8 cellular contexts compared by ENCODE assay signal in the genomic region with DNA sequence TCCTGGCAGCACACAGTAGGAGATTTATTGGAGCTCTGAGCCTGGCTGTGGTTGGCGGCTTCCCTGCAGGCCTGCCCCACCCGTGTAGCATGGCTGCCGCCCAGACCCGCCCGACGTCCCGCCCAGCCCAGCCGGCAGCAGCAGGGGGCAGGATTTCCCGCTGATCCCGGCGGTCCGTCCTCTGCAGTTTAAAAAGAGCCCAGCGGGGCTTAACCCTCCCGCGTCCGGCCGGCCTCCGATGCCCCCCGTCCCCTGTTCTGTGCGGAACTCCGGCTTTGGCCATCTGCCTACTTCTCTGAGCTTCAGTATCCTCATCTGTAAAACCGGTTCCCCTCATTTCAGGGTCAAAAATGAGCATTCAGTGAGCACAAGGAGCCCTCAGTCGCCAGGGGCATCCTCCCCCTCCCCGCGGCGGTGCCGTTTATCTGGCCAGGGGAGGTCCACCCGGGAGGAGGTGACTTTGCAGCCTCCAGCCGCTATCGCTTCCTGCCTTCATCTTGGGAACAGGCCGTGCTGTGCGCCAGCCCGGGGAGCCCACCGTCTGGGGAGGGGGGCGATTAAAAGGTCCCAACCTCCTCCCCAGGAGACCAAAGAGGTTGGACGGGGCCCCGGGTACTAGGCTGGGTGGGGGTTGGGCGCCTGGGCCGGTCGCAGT. TPM values are rescaled to one million over a fixed set of nuclear protein-coding genes. Genes with fewer than 3 reads are reported as not detected.
DNase-seq lines count a peak whose midpoint lies in the region; ATAC-seq and TF ChIP-seq lines count a peak whose summit lies in the region.

A gene (plus strand): TSS at position 476 of the 655 bp plus-strand sequence. CDS start 1,456 bp downstream, outside the sequence.

- no peak for ATAC-seq in GM18505 (IDR thresholded peaks at IDR 0.05; ENCODE audit: unreplicated experiment)

- peak; percentile 89 for TF ChIP-seq CTCF in AG04449 (IDR thresholded peaks at IDR 0.05; ENCODE audit: insufficient read depth, low read length, missing control alignments)
- TF ChIP-seq CTCF in GM12864 (IDR thresholded peaks at IDR 0.05; ENCODE audit: low read depth, low read length, missing control alignments): peak; percentile 23
- TF ChIP-seq CTCF in mesothelial cell of epicardium (IDR thresholded peaks at IDR 0.05; ENCODE audit: unreplicated experiment): no peak

- no peak for DNase-seq in AG04449 (ENCODE audit: low read depth, low spot score)
- no peak for DNase-seq in GM12864 (ENCODE audit: low read depth)
- DNase-seq in NCI-H345 treated with DMSO at 0.1 percent for 48 hours (lab: John Stamatoyannopoulos, UW; ENCODE audit: unreplicated experiment): peak; percentile 15
- peak; percentile 38 for DNase-seq in activated CD8-positive, alpha-beta memory T cell treated with anti-CD3 and anti-CD28 coated beads, Interleukin-2, amount 50 U/mL, for 4 hours
- peak in 1 of 2 experiments; percentile 80 for DNase-seq in mesothelial cell of epicardium (ENCODE audit: low spot score in 2 of 2, unreplicated experiment in 2 of 2)
- DNase-seq in superior temporal gyrus (ENCODE audit: extremely low spot score): peak; percentile 63

- peak within 1 kb of the TSS; percentile 75 to 86 for H3K27ac ChIP-seq in esophagus (ENCODE audit: low read depth in 2 of 2, low read length in 1 of 2)

- no peaks in the 10 kb centered on the region for H3K36me3 Mint-ChIP-seq in mesothelial cell of epicardium

- no peaks in the 10 kb centered on the region for H3K9me3 Mint-ChIP-seq in mesothelial cell of epicardium

- H3K4me1 Mint-ChIP-seq in mesothelial cell of epicardium: peaks cover 9% of the 10 kb centered on the region

- H3K27ac Mint-ChIP-seq in mesothelial cell of epicardium: peak within 1 kb of the TSS; percentile 86

- peak within 1 kb of the TSS; percentile 81 for H3K4me3 Mint-ChIP-seq in mesothelial cell of epicardium

- H3K27me3 ChIP-seq in esophagus (ENCODE audit: control insufficient read depth in 1 of 2, insufficient read depth in 2 of 2, low read length in 2 of 2): no peaks in the 10 kb centered on the region

- H3K36me3 ChIP-seq in esophagus (ENCODE audit: control insufficient read depth in 2 of 2, insufficient read depth in 2 of 2, low read length in 1 of 2): no peaks in the 10 kb centered on the region

- peaks cover 17 to 30% of the 10 kb centered on the region in 2 donors for H3K4me1 ChIP-seq in esophagus (ENCODE audit: control insufficient read depth in 2 of 2, insufficient read depth in 2 of 2, low read length in 1 of 2)

- no peak for TF ChIP-seq POLR2A in GM18505 (IDR thresholded peaks at IDR 0.05; ENCODE audit: borderline replicate concordance, extremely low read depth, insufficient read depth, insufficient read length)

- no peaks in the 10 kb centered on the region for H3K9me3 ChIP-seq in esophagus (ENCODE audit: control insufficient read depth in 2 of 2, insufficient read depth in 1 of 2, low read depth in 1 of 2, low read length in 1 of 2)

- CTCF ChIA-PET in AG04449 (lab: Yijun Ruan, JAX): interaction anchor here (0.7 to 4.3 kb wide), 23 partner anchors 9 to 781 kb away, joined by 3 to 48 read pairs (median 4); a partner anchor contains a TSS

- POLR2A ChIA-PET in AG04449 (lab: Yijun Ruan, JAX): interaction anchor here (0.6 to 1.5 kb wide), 4 partner anchors 14 to 286 kb away, joined by 3 to 4 read pairs (median 4); a partner anchor contains a TSS

- H3K4me3 ChIP-seq in AG04449 (ENCODE audit: low read depth, low read length) (peak within 1 kb of the TSS; percentile 62), GM12864 (ENCODE audit: low read depth, low read length) (peak within 1 kb of the TSS; percentile 28), esophagus (ENCODE audit: low read depth in 1 of 2, low read length in 2 of 2) (peak within 1 kb of the TSS; percentile 74 to 78)

- WGBS in esophagus, 2 donors: 1% methylated on average over 38 to 40 of the region's 40 CpGs

- H3K27me3 Mint-ChIP-seq in mesothelial cell of epicardium (ENCODE audit: low read depth): no peaks in the 10 kb centered on the region

RNA-seq across cellular contexts. Expression of the gene that starts here (rescaled TPM):
- 10 to 100 TPM; 24.3 to 25.2 TPM for polyA plus RNA-seq in esophagus
- total RNA-seq in mesothelial cell of epicardium: 13.4 to 14.6 TPM (median 13.6 TPM) in 3 replicates

Comparison
In these comparisons a context has a peak if more than half of its experiments do, and no peak if none do; other contexts are left out.
1. DNase-seq: peak in NCI-H345 treated with DMSO at 0.1 percent for 48 hours (single experiment), activated CD8-positive, alpha-beta memory T cell treated with anti-CD3 and anti-CD28 coated beads, Interleukin-2, amount 50 U/mL, for 4 hours (single experiment) and superior temporal gyrus (single experiment); none in AG04449 (single experiment) and GM12864 (single experiment).
2. Peak in every context shown above with its lines, with median percentiles within 50 percentile points of each other: H3K4me3 ChIP-seq.